Comparison of ENCODE assay signal across 24 cellular contexts in genomic region chr17:76517638-76518038, GRCh38. TPM values are rescaled to one million over a fixed set of nuclear protein-coding genes. Genes with fewer than 3 reads are reported as not detected.
DNase-seq lines count a peak whose midpoint lies in the region; ATAC-seq and TF ChIP-seq lines count a peak whose summit lies in the region.
"Had no signal": no experiment of that assay in that cellular context is flagged by ENCODE, and none has a peak within 500 bp of the region (broad histone marks: within the 10 kb centered on the region; RNA-seq: fewer than 3 reads in every experiment).

No MANE protein-coding gene starts in this region.

- no peak overlapping the region for H4K8ac ChIP-seq in trophoblast cell (ENCODE audit: low read depth, low read length)

- no peak overlapping the region for H2AK5ac ChIP-seq in trophoblast cell (ENCODE audit: low read length)

- no peaks in the 10 kb centered on the region for H3K27me3 Mint-ChIP-seq in activated CD4-positive, alpha-beta T cell treated with anti-CD3 and anti-CD28 coated beads, Interleukin-2, amount 10 ng/mL, durations not matched to agents 7 days and 5 days
- H3K27me3 Mint-ChIP-seq in effector memory CD8-positive, alpha-beta T cell, result no peaks in the 10 kb centered on the region

- H2BK12ac ChIP-seq in trophoblast cell (ENCODE audit: low read length), result no peak overlapping the region

- DNase-seq in activated CD4-positive, alpha-beta T cell treated with anti-CD3 and anti-CD28 coated beads, Interleukin-2, amount 10 ng/mL, durations not matched to agents 7 days and 5 days, result no peak
- no peak for DNase-seq in activated CD4-positive, alpha-beta T cell treated with anti-CD3 and anti-CD28 coated beads, Interleukin-2, amount 50 U/mL, for 4 hours
- DNase-seq in effector memory CD8-positive, alpha-beta T cell, result no peak
- no peak for DNase-seq in trophoblast cell
- DNase-seq in SHP77 (lab: John Stamatoyannopoulos, UW), result no peak
- no peak for DNase-seq in posterior cingulate gyrus
- DNase-seq: activated naive CD4-positive, alpha-beta T cell; Calu3; esophagus squamous epithelium; heart right ventricle; NCI-H2029 treated with DMSO at 0.1 percent for 48 hours; NCI-H510A treated with DMSO at 0.1 percent for 48 hours; stimulated activated CD4-positive, alpha-beta T cell treated with anti-CD3 and anti-CD28 coated beads, Interleukin-12 subunit alpha, Interleukin-12 subunit beta, amount 100 ng/mL, for 4 hours; stimulated activated naive CD8-positive, alpha-beta T cell treated with anti-CD3 and anti-CD28 coated beads, Interleukin-15, Interleukin-2, amounts not matched to agents 100 U/mL and 50 U/mL, for 24 hours; uterus; WERI-Rb-1 had no signal

- no peak overlapping the region for H2BK120ac ChIP-seq in trophoblast cell (ENCODE audit: insufficient read depth, low read length, poor library complexity)

- no peak overlapping the region for H2AFZ ChIP-seq in trophoblast cell (ENCODE audit: insufficient read depth, low read length, poor library complexity)
- H2AFZ ChIP-seq: parathyroid adenoma had no signal

- H2BK5ac ChIP-seq in trophoblast cell (ENCODE audit: low read depth, low read length, poor library complexity), result no peak overlapping the region

- ATAC-seq in effector memory CD8-positive, alpha-beta T cell (replicated peaks), result no peak
- ATAC-seq in HG03354 (IDR thresholded peaks at IDR 0.05; ENCODE audit: poor library complexity, severe bottlenecking, unreplicated experiment), result no peak
- ATAC-seq: heart right ventricle; stimulated activated naive CD8-positive, alpha-beta T cell treated with anti-CD3 and anti-CD28 coated beads, Interleukin-15, Interleukin-2, amounts not matched to agents 100 U/mL and 50 U/mL, for 24 hours had no signal

- H4K91ac ChIP-seq in trophoblast cell (ENCODE audit: low read depth, low read length), result no peak overlapping the region

- H3K79me1 ChIP-seq in trophoblast cell (ENCODE audit: low read length), result no peaks in the 10 kb centered on the region

- no peak overlapping the region for H3K9ac ChIP-seq in trophoblast cell (ENCODE audit: low read length)
- H3K9ac ChIP-seq: parathyroid adenoma had no signal

- H3K4ac ChIP-seq in trophoblast cell (ENCODE audit: low read depth, low read length), result no peak overlapping the region

- POLR2A ChIA-PET in activated CD4-positive, alpha-beta T cell treated with anti-CD3 and anti-CD28 coated beads, Interleukin-2, amount 10 ng/mL, durations not matched to agents 7 days and 5 days (lab: Charles Lee), result no interaction called here

- TF ChIP-seq EP300 in Ishikawa (IDR thresholded peaks at IDR 0.05; ENCODE audit: borderline replicate concordance), result no peak

- H3K27ac ChIP-seq in trophoblast cell (ENCODE audit: low read depth, low read length), result no peak overlapping the region
- H3K27ac ChIP-seq: esophagus squamous epithelium, parathyroid adenoma, SK-N-MC, uterus had no signal

- H3K36me3 ChIP-seq in trophoblast cell (ENCODE audit: control insufficient read depth in 1 of 2, insufficient read depth in 2 of 2, low read length in 2 of 2), result no peaks in the 10 kb centered on the region
- H3K36me3 ChIP-seq: esophagus squamous epithelium, heart right ventricle, uterus, WERI-Rb-1 had no signal

- H3K27me3 ChIP-seq in trophoblast cell (ENCODE audit: insufficient read depth, low read length), result no peaks in the 10 kb centered on the region
- H3K27me3 ChIP-seq: heart right ventricle, uterus had no signal

- peak overlapping the region; percentile 3 for H3K4me3 ChIP-seq in trophoblast cell (ENCODE audit: low read depth, low read length)
- H3K4me3 ChIP-seq: esophagus squamous epithelium, heart right ventricle, SK-N-MC, uterus had no signal

- no peak overlapping the region for H3K18ac ChIP-seq in trophoblast cell (ENCODE audit: low read length)

- H3K36me3 Mint-ChIP-seq in activated CD4-positive, alpha-beta T cell treated with anti-CD3 and anti-CD28 coated beads, Interleukin-2, amount 10 ng/mL, durations not matched to agents 7 days and 5 days (ENCODE audit: low read depth), result no peaks in the 10 kb centered on the region
- peaks cover 35% of the 10 kb centered on the region for H3K36me3 Mint-ChIP-seq in effector memory CD8-positive, alpha-beta T cell (ENCODE audit: insufficient read depth)
- H3K36me3 Mint-ChIP-seq: brain had no signal

- no peak overlapping the region for H3K4me2 ChIP-seq in trophoblast cell (ENCODE audit: low read length)

- H4K12ac ChIP-seq in trophoblast cell (ENCODE audit: low read depth, low read length), result no peak overlapping the region

- CTCF ChIA-PET in activated CD4-positive, alpha-beta T cell treated with anti-CD3 and anti-CD28 coated beads, Interleukin-2, amount 10 ng/mL, durations not matched to agents 7 days and 5 days (lab: Charles Lee), result interaction anchor here (0.6 to 1.1 kb wide), 3 partner anchors 15 to 40 kb away, joined by 3 to 4 read pairs (median 3); no protein-coding TSS in a partner anchor

- intact Hi-C loops in posterior cingulate gyrus (cut with DNase I), result no loop called here

- peaks cover 54% of the 10 kb centered on the region for H3K4me1 Mint-ChIP-seq in activated CD4-positive, alpha-beta T cell treated with anti-CD3 and anti-CD28 coated beads, Interleukin-2, amount 10 ng/mL, durations not matched to agents 7 days and 5 days
- peaks cover 50 to 51% of the 10 kb centered on the region in 2 donors for H3K4me1 Mint-ChIP-seq in effector memory CD8-positive, alpha-beta T cell (ENCODE audit: low read depth in 2 of 2)

- TF ChIP-seq RAD21 in Ishikawa (IDR thresholded peaks at IDR 0.05; ENCODE audit: low read depth), result peak; percentile 55

- no peak overlapping the region for H3K23ac ChIP-seq in trophoblast cell (ENCODE audit: low read length)

- peak overlapping the region; percentile 80 for H3K27ac Mint-ChIP-seq in activated CD4-positive, alpha-beta T cell treated with anti-CD3 and anti-CD28 coated beads, Interleukin-2, amount 10 ng/mL, durations not matched to agents 7 days and 5 days
- H3K27ac Mint-ChIP-seq in effector memory CD8-positive, alpha-beta T cell, result peak overlapping the region; percentile 91 to 99
- H3K27ac Mint-ChIP-seq: brain had no signal

- H3K9me3 Mint-ChIP-seq in activated CD4-positive, alpha-beta T cell treated with anti-CD3 and anti-CD28 coated beads, Interleukin-2, amount 10 ng/mL, durations not matched to agents 7 days and 5 days, result no peaks in the 10 kb centered on the region
- no peaks in the 10 kb centered on the region for H3K9me3 Mint-ChIP-seq in effector memory CD8-positive, alpha-beta T cell

- WGBS in trophoblast cell (ENCODE audit: extremely low coverage, insufficient coverage, insufficient read length), result no CpG with 5 or more reads among the region's 11 CpGs

- H3K4me1 ChIP-seq in trophoblast cell (ENCODE audit: control insufficient read depth in 1 of 2, insufficient read depth in 2 of 2, low read length in 2 of 2), result no peaks in the 10 kb centered on the region
- H3K4me1 ChIP-seq: parathyroid adenoma had no signal

- H3K79me2 ChIP-seq in trophoblast cell (ENCODE audit: control insufficient read depth, insufficient read depth, low read length, poor library complexity), result no peaks in the 10 kb centered on the region
- H3K79me2 ChIP-seq: parathyroid adenoma had no signal

- H3K9me3 ChIP-seq in trophoblast cell (ENCODE audit: insufficient read depth, low read depth, low read length), result peaks cover 5% of the 10 kb centered on the region
- H3K9me3 ChIP-seq: esophagus squamous epithelium, heart right ventricle, uterus had no signal

- H3K14ac ChIP-seq in trophoblast cell (ENCODE audit: low read length), result no peak overlapping the region

- H3K4me3 Mint-ChIP-seq in activated CD4-positive, alpha-beta T cell treated with anti-CD3 and anti-CD28 coated beads, Interleukin-2, amount 10 ng/mL, durations not matched to agents 7 days and 5 days, result no peak overlapping the region
- H3K4me3 Mint-ChIP-seq in effector memory CD8-positive, alpha-beta T cell, result peak overlapping the region; percentile 41 to 61
- H3K4me3 Mint-ChIP-seq: brain had no signal

TF ChIP-seq in Ishikawa, 13 proteins besides CTCF, POLR2A, EP300 and RAD21:
- TF ChIP-seq CEBPB (IDR thresholded peaks at IDR 0.05) (no peak), ZBTB7A (IDR thresholded peaks at IDR 0.05; ENCODE audit: low read depth) (no peak), USF1 (IDR thresholded peaks at IDR 0.05) (peak; percentile 83), MAX (IDR thresholded peaks at IDR 0.05) (0 out of 2 replicates have a peak, but pooled peaks have one; percentile 25)
TF ChIP-seq in Ishikawa: peak in this region for 2.

RNA-seq across cellular contexts. Expression of gene RHBDF2, which starts 16.4 kb away (rescaled TPM):
- 10 to 100 TPM; 37.1 to 41.6 TPM for total RNA-seq in activated CD4-positive, alpha-beta T cell treated with anti-CD3 and anti-CD28 coated beads, Interleukin-2, amount 10 ng/mL, durations not matched to agents 7 days and 5 days
- polyA plus RNA-seq in trophoblast cell (2013), result 11.1 and 11.6 TPM in 2 replicates

RNA-seq across cellular contexts. Expression of gene CYGB, which starts 19.9 kb away (rescaled TPM):
- total RNA-seq in activated CD4-positive, alpha-beta T cell treated with anti-CD3 and anti-CD28 coated beads, Interleukin-2, amount 10 ng/mL, durations not matched to agents 7 days and 5 days, result not detected
- 5.7 and 6.8 TPM in 2 replicates for polyA plus RNA-seq in trophoblast cell (2013)
- total RNA-seq: Calu3 had no signal

RNA-seq across cellular contexts. Expression of gene PRCD, which starts 22.2 kb away (rescaled TPM):
- not detected for total RNA-seq in activated CD4-positive, alpha-beta T cell treated with anti-CD3 and anti-CD28 coated beads, Interleukin-2, amount 10 ng/mL, durations not matched to agents 7 days and 5 days
- polyA plus RNA-seq in trophoblast cell (2013), result 0.23 and 0.50 TPM in 2 replicates
- total RNA-seq: Calu3 had no signal

RNA-seq across cellular contexts. Expression of gene AANAT, which starts 50.2 kb away (rescaled TPM):
- total RNA-seq in activated CD4-positive, alpha-beta T cell treated with anti-CD3 and anti-CD28 coated beads, Interleukin-2, amount 10 ng/mL, durations not matched to agents 7 days and 5 days, result not detected
- 0.07 TPM in 1 of 2 replicates, not detected in the other for polyA plus RNA-seq in trophoblast cell (2013)
- total RNA-seq: Calu3, dermis microvascular lymphatic vessel endothelial cell, esophagus squamous epithelium, G401, uterus had no signal
- polyA plus RNA-seq: keratinocyte had no signal
